Comparison of ENCODE assay signal across 12 cellular contexts in genomic region chr5:158751961-158752655, GRCh38.
DNase-seq lines count a peak whose midpoint lies in the region; ATAC-seq and FAIRE-seq lines count a peak whose summit lies in the region.
"Had no signal": no experiment of that assay in that cellular context is flagged by ENCODE, and none has a peak within 500 bp of the region (broad histone marks: within the 10 kb centered on the region; RNA-seq: fewer than 3 reads in every experiment).

No MANE protein-coding gene starts in this region.

- no peak for DNase-seq in stimulated activated CD4-positive, alpha-beta T cell treated with anti-CD3 and anti-CD28 coated beads, Interleukin-1b, Interleukin-23, amount 100 ng/mL, for 48 hours
- DNase-seq in AG08395 (ENCODE audit: low spot score) (no peak), SK-N-DZ (ENCODE audit: low spot score) (no peak)
- DNase-seq in stimulated activated CD4-positive, alpha-beta T cell treated with anti-CD3 and anti-CD28 coated beads, Interleukin-4, amount 100 ng/mL, for 24 hours = no peak
- DNase-seq: body of pancreas, Right ventricle myocardium superior, testis had no signal

- peak; percentile 35 for FAIRE-seq in endometrium (lab: Jason Lieb, UNC)
- FAIRE-seq: H54 had no signal

- peak; percentile 87 for ATAC-seq in GM18498 (IDR thresholded peaks at IDR 0.05; ENCODE audit: unreplicated experiment)
- peak; percentile 80 for ATAC-seq in GM21367 (IDR thresholded peaks at IDR 0.05; ENCODE audit: unreplicated experiment)
- ATAC-seq in HG03095 (IDR thresholded peaks at IDR 0.05; ENCODE audit: unreplicated experiment) = peak; percentile 83
- ATAC-seq: body of pancreas had no signal
